ENCODE assay signal across 8 cellular contexts in the genomic region with DNA sequence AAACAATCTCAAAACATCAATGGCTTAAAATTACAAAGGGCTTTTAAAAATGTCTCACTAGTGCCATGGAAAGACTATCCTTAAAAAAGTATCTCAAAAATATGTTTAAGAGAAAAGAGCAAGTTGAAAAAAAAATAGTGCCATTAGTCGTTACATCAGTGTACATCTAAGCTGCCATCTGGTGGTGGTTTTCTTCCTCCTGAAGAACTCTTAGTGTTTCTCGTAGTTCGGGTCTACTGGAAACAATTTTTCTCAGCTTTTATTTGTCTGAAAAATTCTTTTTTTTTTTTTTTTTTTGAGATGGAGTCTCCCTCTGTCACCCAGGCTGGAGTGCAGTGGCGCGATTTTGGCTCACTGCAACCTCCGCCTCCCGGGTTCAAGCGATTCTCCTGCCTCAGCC. TPM values are rescaled to one million over a fixed set of nuclear protein-coding genes. Genes with fewer than 3 reads are reported as not detected.
DNase-seq lines count a peak whose midpoint lies in the region; ATAC-seq, FAIRE-seq and TF ChIP-seq lines count a peak whose summit lies in the region.
"Not testable (repeated sequence)": the region's sequence is repeated elsewhere in the genome, so short reads cannot be mapped to it uniquely, and the experiment has no call there.

No MANE protein-coding gene starts in this region.

- not testable (repeated sequence) for H3K36me3 ChIP-seq in GM06990 (ENCODE audit: control insufficient read depth, insufficient read depth, low read length); psoas muscle (ENCODE audit: insufficient read depth in 1 of 2, low read depth in 1 of 2)

- not testable (repeated sequence) for H3K4me1 ChIP-seq in psoas muscle

- H3K27ac ChIP-seq in psoas muscle, result not testable (repeated sequence)

- DNase-seq in AG08395 (ENCODE audit: low spot score), result peak; percentile 30
- DNase-seq in GM06990 (ENCODE audit: extremely low read depth, insufficient read length); psoas muscle: not testable (repeated sequence)
- peak; percentile 25 for DNase-seq in LHCN-M2 (ENCODE audit: low read depth)
- peak; percentile 53 for DNase-seq in NCI-H82 (lab: John Stamatoyannopoulos, UW)
- DNase-seq in cerebellar cortex (ENCODE audit: low spot score), result peak; percentile 45
- DNase-seq in globus pallidus (ENCODE audit: low spot score), result peak; percentile 41

- WGBS in psoas muscle, 3 donors, result 75 to 84% (median 80%) methylated on average over 3 of the region's 8 CpGs

- intact Hi-C loops in psoas muscle (cut with DNase I), result not testable (repeated sequence)

- FAIRE-seq in TTC549 (lab: Jason Lieb, UNC), result peak; percentile 47

- not testable (repeated sequence) for H3K27me3 ChIP-seq in GM06990 (replicated peaks; ENCODE audit: control insufficient read depth, insufficient read depth, low read length); psoas muscle (ENCODE audit: insufficient read depth in 3 of 3, low read length in 2 of 3)

- H3K4me3 ChIP-seq in GM06990 (replicated peaks; ENCODE audit: low read depth, low read length); psoas muscle: not testable (repeated sequence)

- ATAC-seq in psoas muscle, result not testable (repeated sequence)

- not testable (repeated sequence) for H3K9me3 ChIP-seq in psoas muscle

- TF ChIP-seq CTCF in GM06990 (IDR thresholded peaks at IDR 0.05; ENCODE audit: insufficient read depth, low read length, poor library complexity, severe bottlenecking) (peak; percentile 7), psoas muscle (IDR thresholded peaks at IDR 0.05) (peak; percentile 14)

RNA-seq across cellular contexts. Expression of gene GARIN1A, which starts 5.9 kb away (rescaled TPM):
- 0.63 and 0.90 TPM in 2 replicates for total RNA-seq in LHCN-M2 (2014; rRNA removed)
- polyA plus RNA-seq in LHCN-M2 (2012), result 0.55 TPM
- total RNA-seq in psoas muscle, result 1 to 10 TPM in 2 of 4 donors, under 1 TPM in 2; 0.82 to 3.3 (median 1.7) TPM
- under 1 TPM; 0.27 to 0.62 (median 0.42) TPM for polyA plus RNA-seq in psoas muscle
